In genomic region chr19:36114763-36115452, GRCh38 we compare ENCODE assay signal across 1 cellular context.
A peak's percentile ranks its signal among the peaks of the same experiment; 100 is the strongest.
TF ChIP-seq lines count a peak whose summit lies in the region.

Gene POLR2I (minus strand): TSS chr19:36114875. CDS start chr19:36114856, 19 bp downstream.

TF ChIP-seq in K562, 482 proteins besides CTCF, POLR2A, EP300 and RAD21 (continued from another document):
- TF ChIP-seq KAT7 (CRISPR knock-in tag; IDR thresholded peaks at IDR 0.05; ENCODE audit: borderline replicate concordance) (no peak), MECOM (CRISPR knock-in tag; IDR thresholded peaks at IDR 0.05) (no peak), ARID3B (CRISPR knock-in tag; IDR thresholded peaks at IDR 0.05; ENCODE audit: borderline replicate concordance) (no peak), ZNF561 (CRISPR knock-in tag; conservative IDR thresholded peaks at IDR 0.05) (no peak; the same call in 1 of the 2 replicates), SRSF1 (IDR thresholded peaks at IDR 0.05; ENCODE audit: low read depth, low read length) (no peak), ZNF175 (CRISPR knock-in tag; IDR thresholded peaks at IDR 0.05; ENCODE audit: low read depth) (peak; percentile 7; the same call in 1 of the 2 replicates), FOXA3 (CRISPR knock-in tag; conservative IDR thresholded peaks at IDR 0.05 in 1 of 2, IDR thresholded peaks at IDR 0.05 in 1 of 2) (no peak), JUND (IDR thresholded peaks at IDR 0.05; ENCODE audit: borderline replicate concordance, low read depth, low read length) (peak; percentile 37; the same call in 1 of the 2 replicates), JUND (tag; IDR thresholded peaks at IDR 0.05; ENCODE audit: borderline replicate concordance, low read depth, low read length) (no peak; the same call in 2 of the 3 replicates), NR2C1 (IDR thresholded peaks at IDR 0.05) (no peak), NR2C1 (tag; IDR thresholded peaks at IDR 0.05) (no peak), ELF2 (CRISPR knock-in tag; IDR thresholded peaks at IDR 0.05) (no peak), ZEB2 (IDR thresholded peaks at IDR 0.05) (no peak), CREB1 (IDR thresholded peaks at IDR 0.05) (no peak), CREB1 (CRISPR knock-in tag; IDR thresholded peaks at IDR 0.05) (peak; percentile 30; the same call in 1 of the 2 replicates), CREB3 (tag; conservative IDR thresholded peaks at IDR 0.05; ENCODE audit: low read depth) (no peak), MITF (IDR thresholded peaks at IDR 0.05) (no peak; the same call in 1 of the 2 replicates), THRA (IDR thresholded peaks at IDR 0.05) (no peak), SMAD1 (IDR thresholded peaks at IDR 0.05; ENCODE audit: low read depth, low read length, partially characterized antibody) (peak; percentile 42), CLOCK (CRISPR knock-in tag; IDR thresholded peaks at IDR 0.05; ENCODE audit: borderline replicate concordance) (no peak), EP400 (IDR thresholded peaks at IDR 0.05) (peak; percentile 97), ZBTB9 (CRISPR knock-in tag; IDR thresholded peaks at IDR 0.05) (peak; percentile 84; the same call in 1 of the 2 replicates), ZNF436 (CRISPR knock-in tag; IDR thresholded peaks at IDR 0.05) (no peak), ZBTB43 (CRISPR knock-in tag; IDR thresholded peaks at IDR 0.05) (no peak), RFX1 (IDR thresholded peaks at IDR 0.05) (peak; percentile 85), PATZ1 (CRISPR knock-in tag; IDR thresholded peaks at IDR 0.05; ENCODE audit: borderline replicate concordance) (no peak), SPI1 (IDR thresholded peaks at IDR 0.05; ENCODE audit: borderline replicate concordance, low read depth, low read length) (no peak), NELFE (IDR thresholded peaks at IDR 0.05; ENCODE audit: insufficient read depth, insufficient read length) (no peak), BMI1 (IDR thresholded peaks at IDR 0.05; ENCODE audit: low read length) (no peak), HDAC2 (IDR thresholded peaks at IDR 0.05) (peak; percentile 72; the same call in 1 of the 2 replicates), ZNF589 (CRISPR knock-in tag; IDR thresholded peaks at IDR 0.05; ENCODE audit: low read depth) (peak; percentile 85), ZNF12 (CRISPR knock-in tag; IDR thresholded peaks at IDR 0.05) (no peak), XRCC4 (IDR thresholded peaks at IDR 0.05; ENCODE audit: extremely low read depth, insufficient read depth, insufficient read length) (no peak), ZNF274 (IDR thresholded peaks at IDR 0.05; ENCODE audit: borderline replicate concordance, low read depth, low read length) (no peak), CBFB (CRISPR knock-in tag; IDR thresholded peaks at IDR 0.05) (peak; percentile 92), SLC30A9 (CRISPR knock-in tag; IDR thresholded peaks at IDR 0.05) (no peak), PTTG1 (tag; IDR thresholded peaks at IDR 0.05; ENCODE audit: low read depth) (no peak), ZNF232 (CRISPR knock-in tag; IDR thresholded peaks at IDR 0.05) (no peak), ELF4 (CRISPR knock-in tag; IDR thresholded peaks at IDR 0.05) (no peak), PTBP1 (IDR thresholded peaks at IDR 0.05; ENCODE audit: low read depth, low read length) (no peak), MYBL2 (IDR thresholded peaks at IDR 0.05; ENCODE audit: low read depth) (no peak), MYBL2 (CRISPR knock-in tag; IDR thresholded peaks at IDR 0.05; ENCODE audit: borderline replicate concordance) (no peak), ARID3A (IDR thresholded peaks at IDR 0.05; ENCODE audit: borderline replicate concordance, low read depth, low read length) (0 out of 2 replicates have a peak, but pooled peaks have one; percentile 10), E2F8 (IDR thresholded peaks at IDR 0.05; ENCODE audit: low read depth, partially characterized antibody) (peak; percentile 61), HMG20B (CRISPR knock-in tag; IDR thresholded peaks at IDR 0.05) (no peak), BRCA1 (IDR thresholded peaks at IDR 0.05) (no peak), BRCA1 (CRISPR knock-in tag; IDR thresholded peaks at IDR 0.05) (no peak), NBN (IDR thresholded peaks at IDR 0.05; ENCODE audit: low read depth) (peak; percentile 62; the same call in 1 of the 2 replicates)
